Comparison of ENCODE assay signal across 15 cellular contexts in the genomic region with DNA sequence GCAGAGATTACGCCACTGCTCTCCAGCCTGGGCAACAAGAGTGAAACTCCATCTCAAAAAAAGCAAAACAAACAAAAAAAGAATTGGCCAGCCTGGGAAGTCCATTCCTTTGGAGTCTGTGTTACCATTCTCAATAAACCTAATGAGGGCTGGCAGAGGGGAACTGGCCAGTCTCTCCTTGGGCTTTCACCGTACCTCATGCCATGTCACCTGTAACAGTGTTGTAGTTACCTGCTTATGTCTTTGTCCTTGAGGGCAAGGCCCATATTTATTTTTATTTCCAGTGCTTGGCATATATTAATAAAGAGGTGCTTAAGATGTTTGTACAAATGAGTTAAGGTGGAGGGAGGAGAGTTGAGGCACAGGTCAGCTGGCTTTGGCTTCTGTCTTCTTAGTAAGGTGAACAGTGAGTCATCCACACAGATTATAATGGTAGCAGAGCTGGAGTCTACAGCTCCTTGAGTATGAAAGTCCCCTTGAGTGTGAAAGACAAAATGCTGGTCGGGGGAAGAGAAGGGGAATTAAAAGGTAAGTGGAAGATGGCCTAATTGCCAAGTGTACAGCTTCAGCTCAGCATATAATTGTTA. TPM values are rescaled to one million over a fixed set of nuclear protein-coding genes. Genes with fewer than 3 reads are reported as not detected.
A peak's percentile ranks its signal among the peaks of the same experiment; 100 is the strongest.
DNase-seq lines count a peak whose midpoint lies in the region; ATAC-seq and TF ChIP-seq lines count a peak whose summit lies in the region.
"Had no signal": no experiment of that assay in that cellular context is flagged by ENCODE, and none has a peak within 500 bp of the region (broad histone marks: within the 10 kb centered on the region; RNA-seq: fewer than 3 reads in every experiment).

No MANE protein-coding gene starts in this region.

- 100% methylated on average over 2 of the region's 3 CpGs for WGBS in right lobe of liver (ENCODE audit: insufficient coverage, low coverage, low lambda C conversion rate, missing lambda C conversion rate)

- H3K36me3 Mint-ChIP-seq in CD4-positive, alpha-beta T cell (ENCODE audit: low read depth), result peaks cover 88% of the 10 kb centered on the region
- peaks cover 55% of the 10 kb centered on the region for H3K36me3 Mint-ChIP-seq in activated CD4-positive, alpha-beta memory T cell treated with anti-CD3 and anti-CD28 coated beads for 36 hours
- H3K36me3 Mint-ChIP-seq in immature natural killer cell, result peaks cover 12 to 57% (median 35%) of the 10 kb centered on the region in 3 donors

- CTCF ChIA-PET in CD4-positive, alpha-beta T cell (lab: Charles Lee), result interaction anchor here (0.7 to 1.4 kb wide), 2 partner anchors 9 to 10 kb away, joined by 3 to 4 read pairs; no protein-coding TSS in a partner anchor
- CTCF ChIA-PET in activated CD4-positive, alpha-beta memory T cell treated with anti-CD3 and anti-CD28 coated beads for 36 hours (lab: Charles Lee), result interaction anchor here (0.8 to 2.9 kb wide), 2 partner anchors 9 to 11 kb away, joined by 3 to 14 read pairs; partner anchors contain the start of gene C1QBP

- TF ChIP-seq POLR2A in gastrocnemius medialis (IDR thresholded peaks at IDR 0.05), result no peak
- no peak for TF ChIP-seq POLR2A in right lobe of liver (IDR thresholded peaks at IDR 0.05)

- no peaks in the 10 kb centered on the region for H3K27me3 ChIP-seq in CD4-positive, alpha-beta T cell (ENCODE audit: control insufficient read depth, insufficient read depth, low read length)
- H3K27me3 ChIP-seq in gastrocnemius medialis (no peaks in the 10 kb centered on the region), right lobe of liver (no peaks in the 10 kb centered on the region)
- H3K27me3 ChIP-seq: MG63, transverse colon had no signal

- intact Hi-C loops in CD4-positive, alpha-beta T cell (cut with DNase I, micrococcal nuclease), result loop anchor here in 1 of 2 experiments (10.0 kb wide), 1 partner anchor 146 kb away; the partner anchor contains the start of gene RABEP1
- intact Hi-C loops in activated CD4-positive, alpha-beta memory T cell treated with anti-CD3 and anti-CD28 coated beads for 36 hours (cut with micrococcal nuclease), result no loop called here
- intact Hi-C loops in gastrocnemius medialis (cut with DNase I; ENCODE audit: low total_unique reads) (no loop called here), right lobe of liver (cut with DNase I) (no loop called here)

- no peaks in the 10 kb centered on the region for H3K4me1 Mint-ChIP-seq in CD4-positive, alpha-beta T cell (ENCODE audit: low read depth)
- H3K4me1 Mint-ChIP-seq in activated CD4-positive, alpha-beta memory T cell treated with anti-CD3 and anti-CD28 coated beads for 36 hours (ENCODE audit: low read depth), result peaks cover 8% of the 10 kb centered on the region
- H3K4me1 Mint-ChIP-seq in immature natural killer cell, result peaks cover 9 to 10% of the 10 kb centered on the region in 2 donors

- H3K4me3 ChIP-seq in gastrocnemius medialis (no peak overlapping the region), right lobe of liver (no peak overlapping the region)
- H3K4me3 ChIP-seq: MG63, transverse colon had no signal

- DNase-seq in CD4-positive, alpha-beta T cell, result no peak
- DNase-seq in activated CD4-positive, alpha-beta memory T cell treated with anti-CD3 and anti-CD28 coated beads for 36 hours, result no peak
- DNase-seq in immature natural killer cell (no peak), gastrocnemius medialis (no peak), right lobe of liver (no peak), DMS 273 treated with DMSO at 0.1 percent for 48 hours (lab: John Stamatoyannopoulos, UW) (no peak)
- DNase-seq: activated CD4-positive, alpha-beta T cell treated with anti-CD3 and anti-CD28 coated beads, Interleukin-2, amount 50 U/mL, for 4 hours; DMS153; erythroblast; MG63; NCI-H2081; retina; T-helper 9 cell; transverse colon had no signal

- no peaks in the 10 kb centered on the region for H3K9me3 Mint-ChIP-seq in CD4-positive, alpha-beta T cell
- no peaks in the 10 kb centered on the region for H3K9me3 Mint-ChIP-seq in activated CD4-positive, alpha-beta memory T cell treated with anti-CD3 and anti-CD28 coated beads for 36 hours
- H3K9me3 Mint-ChIP-seq in immature natural killer cell, result no peaks in the 10 kb centered on the region
- H3K9me3 Mint-ChIP-seq: nephron had no signal

- TF ChIP-seq CTCF in CD4-positive, alpha-beta T cell (IDR thresholded peaks at IDR 0.05), result no peak
- TF ChIP-seq CTCF in gastrocnemius medialis (IDR thresholded peaks at IDR 0.05 in 4 of 5, conservative IDR thresholded peaks at IDR 0.05 in 1 of 5) (no peak), right lobe of liver (IDR thresholded peaks at IDR 0.05) (no peak)

- POLR2A ChIA-PET in CD4-positive, alpha-beta T cell (lab: Charles Lee), result no interaction called here
- POLR2A ChIA-PET in activated CD4-positive, alpha-beta memory T cell treated with anti-CD3 and anti-CD28 coated beads for 36 hours (lab: Charles Lee), result no interaction called here

- no peaks in the 10 kb centered on the region for H3K27me3 Mint-ChIP-seq in CD4-positive, alpha-beta T cell
- no peaks in the 10 kb centered on the region for H3K27me3 Mint-ChIP-seq in activated CD4-positive, alpha-beta memory T cell treated with anti-CD3 and anti-CD28 coated beads for 36 hours
- H3K27me3 Mint-ChIP-seq in immature natural killer cell (ENCODE audit: low read depth in 3 of 3), result peaks cover 0 to 2% (median 0%) of the 10 kb centered on the region in 3 donors

- peaks cover 0 to 5% of the 10 kb centered on the region in 2 donors for H3K4me1 ChIP-seq in gastrocnemius medialis
- H3K4me1 ChIP-seq in right lobe of liver, result no peaks in the 10 kb centered on the region
- H3K4me1 ChIP-seq: transverse colon had no signal

- no peak overlapping the region for H3K4me3 Mint-ChIP-seq in CD4-positive, alpha-beta T cell
- no peak overlapping the region for H3K4me3 Mint-ChIP-seq in activated CD4-positive, alpha-beta memory T cell treated with anti-CD3 and anti-CD28 coated beads for 36 hours
- no peak overlapping the region for H3K4me3 Mint-ChIP-seq in immature natural killer cell
- H3K4me3 Mint-ChIP-seq: nephron had no signal

- H3K36me3 ChIP-seq in gastrocnemius medialis (peaks cover 0 to 99% of the 10 kb centered on the region in 2 donors), right lobe of liver (peaks cover 0 to 98% (median 47%) of the 10 kb centered on the region in 4 donors)

- H3K27ac ChIP-seq in CD4-positive, alpha-beta T cell (ENCODE audit: low read depth, low read length), result no peak overlapping the region
- H3K27ac ChIP-seq in gastrocnemius medialis, result no peak overlapping the region
- H3K27ac ChIP-seq in right lobe of liver, result no peak overlapping the region
- H3K27ac ChIP-seq: transverse colon had no signal

- no peak for ATAC-seq in CD4-positive, alpha-beta T cell (ENCODE audit: poor library complexity)
- ATAC-seq in gastrocnemius medialis (no peak), right lobe of liver (no peak)

- in situ Hi-C loops in gastrocnemius medialis (cut with MboI; ENCODE audit: low sequenced_read_pairs in 4 of 4), result loop anchor here in 1 of 4 donors (25.0 kb wide), 1 partner anchor 193 kb away; the partner anchor contains the start of gene SCIMP

- H3K27ac Mint-ChIP-seq in CD4-positive, alpha-beta T cell, result peak overlapping the region; percentile 45
- H3K27ac Mint-ChIP-seq in activated CD4-positive, alpha-beta memory T cell treated with anti-CD3 and anti-CD28 coated beads for 36 hours, result peak overlapping the region; percentile 56
- H3K27ac Mint-ChIP-seq in immature natural killer cell, result peak overlapping the region in 5 of 6 donors; percentile 24 to 70 (median 43)
- H3K27ac Mint-ChIP-seq: nephron had no signal

- H3K9me3 ChIP-seq in CD4-positive, alpha-beta T cell (ENCODE audit: control insufficient read depth, low read length), result no peaks in the 10 kb centered on the region
- H3K9me3 ChIP-seq in gastrocnemius medialis (no peaks in the 10 kb centered on the region), right lobe of liver (no peaks in the 10 kb centered on the region)
- H3K9me3 ChIP-seq: MG63, transverse colon had no signal

RNA-seq across cellular contexts. Expression of gene C1QBP, which starts 8.4 kb away (rescaled TPM):
- total RNA-seq in CD4-positive, alpha-beta T cell, result 10 to 100 TPM; 59.9 to 62.9 TPM
- 100 to 1,000 TPM; 342 TPM for total RNA-seq in activated CD4-positive, alpha-beta memory T cell treated with anti-CD3 and anti-CD28 coated beads for 36 hours
- polyA plus RNA-seq in immature natural killer cell, result 100 to 1,000 TPM; 187 to 305 (median 226) TPM
- total RNA-seq in gastrocnemius medialis, result 100 to 1,000 TPM; 102 to 200 (median 134) TPM
- total RNA-seq in right lobe of liver, result 100 to 1,000 TPM in 2 of 6 experiments, 10 to 100 TPM in 4; 60.2 to 163 (median 67.6) TPM

RNA-seq across cellular contexts. Expression of gene RPAIN, which starts 10.5 kb away (rescaled TPM):
- total RNA-seq in CD4-positive, alpha-beta T cell, result 10 to 100 TPM; 68.7 to 77.5 TPM
- total RNA-seq in activated CD4-positive, alpha-beta memory T cell treated with anti-CD3 and anti-CD28 coated beads for 36 hours, result 10 to 100 TPM; 51.7 to 53.4 TPM
- polyA plus RNA-seq in immature natural killer cell, result 10 to 100 TPM; 21.4 to 32.7 (median 22.5) TPM
- 10 to 100 TPM; 45.3 to 66.7 (median 53.7) TPM for total RNA-seq in gastrocnemius medialis
- 10 to 100 TPM; 11.5 to 21.4 (median 14.8) TPM for total RNA-seq in right lobe of liver

RNA-seq across cellular contexts. Expression of gene NUP88, which starts 11.0 kb away (rescaled TPM):
- 100 to 1,000 TPM; 129 to 142 TPM for total RNA-seq in CD4-positive, alpha-beta T cell
- total RNA-seq in activated CD4-positive, alpha-beta memory T cell treated with anti-CD3 and anti-CD28 coated beads for 36 hours, result 100 to 1,000 TPM; 110 to 113 TPM
- polyA plus RNA-seq in immature natural killer cell, result 10 to 100 TPM; 73.7 to 93.1 (median 77.7) TPM
- total RNA-seq in gastrocnemius medialis, result 100 to 1,000 TPM; 140 to 197 (median 166) TPM
- 10 to 100 TPM; 27.7 to 76.1 (median 52.3) TPM for total RNA-seq in right lobe of liver

RNA-seq across cellular contexts. Expression of gene DHX33, which starts 38.3 kb away (rescaled TPM):
- total RNA-seq in CD4-positive, alpha-beta T cell, result 1 to 10 TPM; 2.5 to 2.9 TPM
- total RNA-seq in activated CD4-positive, alpha-beta memory T cell treated with anti-CD3 and anti-CD28 coated beads for 36 hours, result 10 to 100 TPM; 21.8 to 21.9 TPM
- 1 to 10 TPM in 1 of 3 donors, under 1 TPM in 2; 0.15 to 1.4 (median 0.81) TPM for polyA plus RNA-seq in immature natural killer cell
- total RNA-seq in gastrocnemius medialis, result 10 to 100 TPM in 2 of 4 donors, 1 to 10 TPM in 2; 5.9 to 10.9 (median 9.2) TPM
- total RNA-seq in right lobe of liver, result 1 to 10 TPM; 6.4 to 10.0 (median 7.2) TPM

RNA-seq across cellular contexts. Expression of gene DERL2, which starts 55.5 kb away (rescaled TPM):
- total RNA-seq in CD4-positive, alpha-beta T cell, result 10 to 100 TPM; 88.3 to 98.7 TPM
- total RNA-seq in activated CD4-positive, alpha-beta memory T cell treated with anti-CD3 and anti-CD28 coated beads for 36 hours, result 10 to 100 TPM; 54.8 to 57.8 TPM
- 100 to 1,000 TPM; 101 to 111 (median 108) TPM for polyA plus RNA-seq in immature natural killer cell
- total RNA-seq in gastrocnemius medialis (10 to 100 TPM; 26.5 to 33.9 (median 31.7) TPM), right lobe of liver (10 to 100 TPM; 31.2 to 47.9 (median 43.2) TPM)
